Comparison of ENCODE assay signal across 8 cellular contexts in the genomic region with DNA sequence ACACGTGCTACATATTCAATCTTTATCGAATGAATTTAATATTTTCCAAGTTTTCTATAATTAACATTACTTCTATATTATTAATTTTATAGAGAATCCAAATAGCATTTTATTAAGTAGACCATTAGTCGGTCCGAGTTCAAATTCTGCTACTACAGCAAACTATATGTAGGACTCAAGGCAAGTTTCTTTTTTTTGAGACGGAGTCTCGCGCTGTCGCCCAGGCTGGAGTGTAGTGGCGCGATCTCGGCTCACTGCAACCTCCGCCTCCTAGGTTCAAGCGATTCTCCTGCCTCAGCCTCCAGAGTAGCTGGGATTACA. TPM values are rescaled to one million over a fixed set of nuclear protein-coding genes. Genes with fewer than 3 reads are reported as not detected.
A peak's percentile ranks its signal among the peaks of the same experiment; 100 is the strongest.
DNase-seq lines count a peak whose midpoint lies in the region; ATAC-seq and TF ChIP-seq lines count a peak whose summit lies in the region.
"Not testable (repeated sequence)": the region's sequence is repeated elsewhere in the genome, so short reads cannot be mapped to it uniquely, and the experiment has no call there.

No MANE protein-coding gene starts in this region.

- H3K9ac ChIP-seq in GM23248 = peak overlapping the region; percentile 96
- peak overlapping the region; percentile 50 for H3K9ac ChIP-seq in muscle layer of colon (ENCODE audit: low read length)
- peak overlapping the region; percentile 39 for H3K9ac ChIP-seq in smooth muscle cell (ENCODE audit: low read depth)

- H3K4me2 ChIP-seq in GM23248 (ENCODE audit: unreplicated experiment) = peak overlapping the region; percentile 78
- H3K4me2 ChIP-seq in smooth muscle cell = peak overlapping the region; percentile 85

- not testable (repeated sequence) for H3K36me3 ChIP-seq in BJ (ENCODE audit: control insufficient read depth, insufficient read depth, low read length); GM23248 (ENCODE audit: low read depth); heart left ventricle; muscle layer of colon (ENCODE audit: insufficient read depth, low read length); smooth muscle cell (ENCODE audit: low read depth)

- H3K79me2 ChIP-seq in GM23248 (ENCODE audit: insufficient read depth) (peaks cover 49% of the 10 kb centered on the region), smooth muscle cell (ENCODE audit: low read depth) (peaks cover 25% of the 10 kb centered on the region)

- H3K27ac Mint-ChIP-seq in activated CD4-positive, alpha-beta memory T cell treated with anti-CD3 and anti-CD28 coated beads, Interleukin-2, amount 10 ng/mL, durations not matched to agents 7 days and 5 days = peak overlapping the region; percentile 89
- peak overlapping the region; percentile 94 for H3K27ac Mint-ChIP-seq in central memory CD8-positive, alpha-beta T cell (ENCODE audit: low read depth)

- peak overlapping the region; percentile 89 for H3K27ac ChIP-seq in GM23248
- peak overlapping the region; percentile 83 to 99 (median 90) for H3K27ac ChIP-seq in heart left ventricle
- peak overlapping the region; percentile 59 for H3K27ac ChIP-seq in muscle layer of colon (ENCODE audit: low read depth, low read length)
- H3K27ac ChIP-seq in smooth muscle cell (ENCODE audit: low read depth) = peak overlapping the region; percentile 74

- peak overlapping the region; percentile 96 for H2AFZ ChIP-seq in GM23248
- peak overlapping the region; percentile 79 for H2AFZ ChIP-seq in smooth muscle cell (ENCODE audit: low read depth)

- CTCF ChIA-PET in BJ (lab: Yijun Ruan, JAX) = not testable (repeated sequence)
- CTCF ChIA-PET in activated CD4-positive, alpha-beta memory T cell treated with anti-CD3 and anti-CD28 coated beads, Interleukin-2, amount 10 ng/mL, durations not matched to agents 7 days and 5 days (lab: Charles Lee) = interaction anchor here (1.1 to 1.9 kb wide), 5 partner anchors 9 to 156 kb away, joined by 3 to 6 read pairs (median 4); a partner anchor contains a TSS

- not testable (repeated sequence) for H3K27me3 Mint-ChIP-seq in activated CD4-positive, alpha-beta memory T cell treated with anti-CD3 and anti-CD28 coated beads, Interleukin-2, amount 10 ng/mL, durations not matched to agents 7 days and 5 days; central memory CD8-positive, alpha-beta T cell

- ATAC-seq in central memory CD8-positive, alpha-beta T cell (replicated peaks; ENCODE audit: extremely low read depth, poor library complexity, severe bottlenecking) = peak; percentile 11
- ATAC-seq in heart left ventricle = peak in 2 of 4 donors; percentile 1 to 25

- TF ChIP-seq CTCF in BJ (IDR thresholded peaks at IDR 0.05; ENCODE audit: insufficient read depth, low read depth, low read length); heart left ventricle (IDR thresholded peaks at IDR 0.05); smooth muscle cell (IDR thresholded peaks at IDR 0.05; ENCODE audit: borderline replicate concordance, insufficient read depth, poor library complexity, severe bottlenecking): not testable (repeated sequence)

- POLR2A ChIA-PET in BJ (lab: Charles Lee) = not testable (repeated sequence)
- POLR2A ChIA-PET in activated CD4-positive, alpha-beta memory T cell treated with anti-CD3 and anti-CD28 coated beads, Interleukin-2, amount 10 ng/mL, durations not matched to agents 7 days and 5 days (lab: Charles Lee) = interaction anchor here (1.1 to 2.7 kb wide), 9 partner anchors 9 to 463 kb away, joined by 3 to 41 read pairs (median 9); a partner anchor contains a TSS

- in situ Hi-C loops in GM23248 (cut with MboI) = not testable (repeated sequence)

- H3K4me1 ChIP-seq in GM23248 (ENCODE audit: insufficient read depth) = peaks cover 12% of the 10 kb centered on the region
- peaks cover 0 to 24% (median 17%) of the 10 kb centered on the region in 12 donors for H3K4me1 ChIP-seq in heart left ventricle
- peaks cover 13% of the 10 kb centered on the region for H3K4me1 ChIP-seq in muscle layer of colon (ENCODE audit: insufficient read depth, low read length)
- not testable (repeated sequence) for H3K4me1 ChIP-seq in smooth muscle cell (ENCODE audit: low read depth)

- WGBS in GM23248 (ENCODE audit: low coverage in 1 of 2, low lambda C conversion rate in 2 of 2, missing lambda C conversion rate in 2 of 2), 2 experiments = 1 to 7% methylated on average over 10 to 13 of the region's 13 CpGs
- 2 to 7% (median 7%) methylated on average over 13 of the region's 13 CpGs for WGBS in heart left ventricle, 4 donors
- 7% methylated on average over 13 of the region's 13 CpGs for WGBS in smooth muscle cell (ENCODE audit: low lambda C conversion rate)

- not testable (repeated sequence) for H3F3A ChIP-seq in GM23248 (ENCODE audit: insufficient read depth); smooth muscle cell (ENCODE audit: low read depth)

- intact Hi-C loops in heart left ventricle (cut with DNase I) = loop anchor here in 5 of 10 donors (1.0 to 10.0 kb wide), 7 partner anchors 102 to 190 kb away; a partner anchor contains a TSS

- H3K9me3 Mint-ChIP-seq in activated CD4-positive, alpha-beta memory T cell treated with anti-CD3 and anti-CD28 coated beads, Interleukin-2, amount 10 ng/mL, durations not matched to agents 7 days and 5 days; central memory CD8-positive, alpha-beta T cell: not testable (repeated sequence)

- H3K4me3 Mint-ChIP-seq in activated CD4-positive, alpha-beta memory T cell treated with anti-CD3 and anti-CD28 coated beads, Interleukin-2, amount 10 ng/mL, durations not matched to agents 7 days and 5 days = peak overlapping the region; percentile 85
- H3K4me3 Mint-ChIP-seq in central memory CD8-positive, alpha-beta T cell = peak overlapping the region; percentile 100

- H3K9me3 ChIP-seq in GM23248 (ENCODE audit: low read depth); heart left ventricle; muscle layer of colon (ENCODE audit: low read length); smooth muscle cell (replicated peaks; ENCODE audit: low read depth): not testable (repeated sequence)

- H3K4me1 Mint-ChIP-seq in activated CD4-positive, alpha-beta memory T cell treated with anti-CD3 and anti-CD28 coated beads, Interleukin-2, amount 10 ng/mL, durations not matched to agents 7 days and 5 days = peaks cover 36% of the 10 kb centered on the region
- peaks cover 39% of the 10 kb centered on the region for H3K4me1 Mint-ChIP-seq in central memory CD8-positive, alpha-beta T cell

- H3K9me2 ChIP-seq in GM23248 (ENCODE audit: insufficient read depth) = not testable (repeated sequence)

- not testable (repeated sequence) for H4K20me1 ChIP-seq in GM23248 (ENCODE audit: insufficient read depth); smooth muscle cell (ENCODE audit: low read depth)

- not testable (repeated sequence) for DNase-seq in BJ (ENCODE audit: low read depth); activated CD4-positive, alpha-beta memory T cell treated with anti-CD3 and anti-CD28 coated beads, Interleukin-2, amount 10 ng/mL, durations not matched to agents 7 days and 5 days; central memory CD8-positive, alpha-beta T cell (ENCODE audit: low spot score in 2 of 2); heart left ventricle; smooth muscle cell (lab: John Stamatoyannopoulos, UW; ENCODE audit: unreplicated experiment)
- peak; percentile 30 for DNase-seq in GM23248
- DNase-seq in NCI-H82 (lab: John Stamatoyannopoulos, UW) = peak; percentile 36

- H3K36me3 Mint-ChIP-seq in activated CD4-positive, alpha-beta memory T cell treated with anti-CD3 and anti-CD28 coated beads, Interleukin-2, amount 10 ng/mL, durations not matched to agents 7 days and 5 days (ENCODE audit: low read depth) = peaks cover 11% of the 10 kb centered on the region
- peaks cover 14% of the 10 kb centered on the region for H3K36me3 Mint-ChIP-seq in central memory CD8-positive, alpha-beta T cell (ENCODE audit: insufficient read depth)

- not testable (repeated sequence) for H3K27me3 ChIP-seq in BJ (ENCODE audit: control insufficient read depth, insufficient read depth, low read length); GM23248 (replicated peaks; ENCODE audit: insufficient read depth); heart left ventricle; muscle layer of colon (ENCODE audit: control insufficient read depth in 1 of 2, insufficient read depth in 2 of 2, low read length in 2 of 2); smooth muscle cell (ENCODE audit: low read depth)

- not testable (repeated sequence) for TF ChIP-seq POLR2A in heart left ventricle (IDR thresholded peaks at IDR 0.05)

- H3K4me3 ChIP-seq in BJ (ENCODE audit: low read depth, low read length) = peak overlapping the region; percentile 52
- peak overlapping the region; percentile 94 for H3K4me3 ChIP-seq in GM23248
- peak overlapping the region; percentile 48 to 88 (median 74) for H3K4me3 ChIP-seq in heart left ventricle
- peak overlapping the region; percentile 73 to 78 for H3K4me3 ChIP-seq in muscle layer of colon (ENCODE audit: low read depth in 1 of 2, low read length in 2 of 2)
- peak overlapping the region; percentile 79 for H3K4me3 ChIP-seq in smooth muscle cell

RNA-seq across cellular contexts. Expression of a gene that starts 0.7 kb away (rescaled TPM):
- polyA plus RNA-seq in BJ (2011; rRNA removed) (14.1 and 27.8 TPM in 2 replicates), GM23248 (2016; fragmentation: Nextera tagmentation; extraction: Ambion mirVana) (16.2 and 18.6 TPM in 2 replicates), heart left ventricle (10 to 100 TPM in 1 of 2 donors, 1 to 10 TPM in 1; 2.8 to 11.6 TPM), smooth muscle cell (10.5 and 12.8 TPM in 2 replicates)
- polyA minus RNA-seq in BJ (2011; rRNA and poly(A)+ RNA removed) = 14.6 and 16.0 TPM in 2 replicates
- total RNA-seq in GM23248 (2014; rRNA removed; shearing (Covaris generic)) = 32.8 and 33.0 TPM in 2 replicates
- total RNA-seq in activated CD4-positive, alpha-beta memory T cell treated with anti-CD3 and anti-CD28 coated beads, Interleukin-2, amount 10 ng/mL, durations not matched to agents 7 days and 5 days = 10 to 100 TPM; 25.6 to 26.6 TPM
- total RNA-seq in heart left ventricle (10 to 100 TPM; 10.1 to 18.8 (median 16.2) TPM), smooth muscle cell (27.8 and 28.9 TPM in 2 replicates)

Comparison
In these comparisons a context has a peak if more than half of its experiments do, and no peak if none do; other contexts are left out.
1. H3K9ac ChIP-seq: peak in every context shown above with its lines; median percentile 96 in GM23248; 50 in muscle layer of colon; 39 in smooth muscle cell.